Comparison of ENCODE assay signal across 15 cellular contexts in the genomic region with DNA sequence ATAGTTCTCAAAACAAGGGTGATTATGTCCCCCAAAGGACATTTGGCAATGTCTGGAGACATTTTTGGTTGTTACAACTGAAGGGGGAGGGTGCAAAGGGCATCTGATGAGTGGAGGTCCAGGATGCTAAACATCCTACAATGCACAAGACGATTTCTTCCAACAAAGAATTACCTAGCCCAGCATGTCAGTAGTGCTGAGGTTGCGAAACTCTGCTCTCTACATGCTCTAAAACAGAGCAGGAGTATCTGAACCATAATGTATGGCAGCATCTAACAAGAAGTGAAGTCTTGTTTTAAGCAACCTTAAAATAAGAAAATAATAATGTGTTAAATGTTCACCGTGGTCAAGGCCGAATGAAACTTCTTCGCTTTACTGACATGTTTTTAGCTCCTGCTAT. TPM values are rescaled to one million over a fixed set of nuclear protein-coding genes. Genes with fewer than 3 reads are reported as not detected.
DNase-seq lines count a peak whose midpoint lies in the region; ATAC-seq, FAIRE-seq and TF ChIP-seq lines count a peak whose summit lies in the region.
"Had no signal": no experiment of that assay in that cellular context is flagged by ENCODE, and none has a peak within 500 bp of the region (broad histone marks: within the 10 kb centered on the region; RNA-seq: fewer than 3 reads in every experiment).

No MANE protein-coding gene starts in this region.

- FAIRE-seq in bronchial epithelial cell (lab: Jason Lieb, UNC), result no peak

- peak overlapping the region; percentile 55 for H3K27ac Mint-ChIP-seq in activated T-cell treated with anti-CD3 and anti-CD28 coated beads, Interleukin-2, amount 50 U/mL, for 24 hours
- H3K27ac Mint-ChIP-seq in osteocyte (ENCODE audit: unreplicated experiment), result peak overlapping the region; percentile 57
- H3K27ac Mint-ChIP-seq in neural progenitor cell, result no peak overlapping the region

- no peaks in the 10 kb centered on the region for H3K9me3 Mint-ChIP-seq in activated T-cell treated with anti-CD3 and anti-CD28 coated beads, Interleukin-2, amount 50 U/mL, for 24 hours
- H3K9me3 Mint-ChIP-seq in osteocyte (ENCODE audit: unreplicated experiment) (no peaks in the 10 kb centered on the region), neural progenitor cell (no peaks in the 10 kb centered on the region)

- H2AFZ ChIP-seq in KMS-11 (ENCODE audit: low read depth), result no peak overlapping the region
- H2AFZ ChIP-seq in neural progenitor cell (replicated peaks), result no peak overlapping the region

- H3K36me3 ChIP-seq in KMS-11 (ENCODE audit: insufficient read depth) (peaks cover 33% of the 10 kb centered on the region), bronchial epithelial cell (ENCODE audit: control insufficient read depth, insufficient read depth, low read length) (peaks cover 2% of the 10 kb centered on the region), neural progenitor cell (no peaks in the 10 kb centered on the region)

- H3K79me2 ChIP-seq in KMS-11 (ENCODE audit: insufficient read depth, low read depth) (peaks cover 67% of the 10 kb centered on the region), neural progenitor cell (ENCODE audit: low read depth) (no peaks in the 10 kb centered on the region)

- TF ChIP-seq CTCF in KMS-11 (conservative IDR thresholded peaks at IDR 0.05; ENCODE audit: low read depth, low read length) (no peak), bronchial epithelial cell (IDR thresholded peaks at IDR 0.05; ENCODE audit: insufficient read depth, low read length, severe bottlenecking) (no peak), osteocyte (IDR thresholded peaks at IDR 0.05) (no peak), neural progenitor cell (IDR thresholded peaks at IDR 0.05) (no peak)

- peak overlapping the region; percentile 93 for H3K27ac ChIP-seq in KMS-11
- H3K27ac ChIP-seq in neural progenitor cell, result no peak overlapping the region
- H3K27ac ChIP-seq: suprapubic skin had no signal

- H3K27me3 ChIP-seq in KMS-11 (ENCODE audit: insufficient read depth, low read depth) (no peaks in the 10 kb centered on the region), bronchial epithelial cell (ENCODE audit: control insufficient read depth, insufficient read depth, low read length) (no peaks in the 10 kb centered on the region), neural progenitor cell (peaks cover 2% of the 10 kb centered on the region)
- H3K27me3 ChIP-seq: suprapubic skin had no signal

- no peaks in the 10 kb centered on the region for H4K20me1 ChIP-seq in KMS-11 (ENCODE audit: insufficient read depth)
- no peaks in the 10 kb centered on the region for H4K20me1 ChIP-seq in neural progenitor cell (ENCODE audit: low read depth)

- peak overlapping the region; percentile 94 for H3K4me2 ChIP-seq in KMS-11
- H3K4me2 ChIP-seq in neural progenitor cell, result no peak overlapping the region

- no peak for DNase-seq in activated T-cell treated with anti-CD3 and anti-CD28 coated beads, Interleukin-2, amount 50 U/mL, for 24 hours
- DNase-seq in activated T-cell treated with anti-CD3 and anti-CD28 coated beads, Interleukin-2, amount 50 U/mL, for 1 hour, result no peak
- DNase-seq in bronchial epithelial cell (ENCODE audit: low read depth), result peak; percentile 9
- DNase-seq in osteocyte (ENCODE audit: extremely low spot score, unreplicated experiment), result no peak
- DNase-seq in neural progenitor cell (ENCODE audit: low spot score), result no peak
- DNase-seq in NCI-H526 (lab: John Stamatoyannopoulos, UW), result no peak
- DNase-seq: amniotic stem cell; mesendoderm; NCI-H2171; nucleus accumbens; stimulated activated CD4-positive, alpha-beta T cell treated with anti-CD3 and anti-CD28 coated beads, Interleukin-12 subunit alpha, Interleukin-12 subunit beta, amount 100 ng/mL, for 4 hours had no signal

- H3K4me3 ChIP-seq in KMS-11 (IDR thresholded peaks at IDR 0.05; ENCODE audit: insufficient read depth, low read depth, low read length), result peak overlapping the region; percentile 23
- no peak overlapping the region for H3K4me3 ChIP-seq in bronchial epithelial cell (ENCODE audit: low read depth, low read length)
- H3K4me3 ChIP-seq in neural progenitor cell, result no peak overlapping the region
- H3K4me3 ChIP-seq: coronary artery, suprapubic skin had no signal

- H3K4me3 Mint-ChIP-seq in activated T-cell treated with anti-CD3 and anti-CD28 coated beads, Interleukin-2, amount 50 U/mL, for 24 hours, result no peak overlapping the region
- H3K4me3 Mint-ChIP-seq in osteocyte (ENCODE audit: unreplicated experiment) (no peak overlapping the region), neural progenitor cell (no peak overlapping the region)

- peaks cover 49% of the 10 kb centered on the region for H3K4me1 Mint-ChIP-seq in activated T-cell treated with anti-CD3 and anti-CD28 coated beads, Interleukin-2, amount 50 U/mL, for 24 hours (ENCODE audit: low read depth)
- peaks cover 12% of the 10 kb centered on the region for H3K4me1 Mint-ChIP-seq in osteocyte (ENCODE audit: unreplicated experiment)
- peaks cover 32% of the 10 kb centered on the region for H3K4me1 Mint-ChIP-seq in neural progenitor cell

- H3K9me3 ChIP-seq in neural progenitor cell (ENCODE audit: low read depth), result no peaks in the 10 kb centered on the region
- H3K9me3 ChIP-seq: suprapubic skin had no signal

- H3K4me1 ChIP-seq in KMS-11 (ENCODE audit: low read depth, poor library complexity, severe bottlenecking) (peaks cover 100% of the 10 kb centered on the region), neural progenitor cell (peaks cover 5% of the 10 kb centered on the region)

- H3F3A ChIP-seq in neural progenitor cell (ENCODE audit: low read depth), result no peaks in the 10 kb centered on the region

- peaks cover 84% of the 10 kb centered on the region for H3K36me3 Mint-ChIP-seq in activated T-cell treated with anti-CD3 and anti-CD28 coated beads, Interleukin-2, amount 50 U/mL, for 24 hours (ENCODE audit: low read depth)
- H3K36me3 Mint-ChIP-seq in osteocyte (ENCODE audit: unreplicated experiment) (peaks cover 44% of the 10 kb centered on the region), neural progenitor cell (peaks cover 7% of the 10 kb centered on the region)

- H3K9ac ChIP-seq in KMS-11, result peak overlapping the region; percentile 60
- no peak overlapping the region for H3K9ac ChIP-seq in neural progenitor cell

- H3K27me3 Mint-ChIP-seq in activated T-cell treated with anti-CD3 and anti-CD28 coated beads, Interleukin-2, amount 50 U/mL, for 24 hours, result no peaks in the 10 kb centered on the region
- H3K27me3 Mint-ChIP-seq in osteocyte (ENCODE audit: unreplicated experiment) (no peaks in the 10 kb centered on the region), neural progenitor cell (ENCODE audit: insufficient read depth, low read depth) (peaks cover 4% of the 10 kb centered on the region)

- ATAC-seq in esophagus mucosa, result no peak

RNA-seq across cellular contexts. Expression of a gene that starts 7.0 kb away (rescaled TPM):
- total RNA-seq in bronchial epithelial cell, result 21.3 and 28.5 TPM in 2 replicates
- 43.0 and 46.8 TPM in 2 replicates for total RNA-seq in osteocyte
- total RNA-seq in neural progenitor cell (ENCODE audit: low replicate concordance), result 20.7 and 22.0 TPM in 2 replicates
- total RNA-seq in esophagus mucosa, result 24.4 TPM
